22 cellular contexts compared by ENCODE assay signal in the genomic region with DNA sequence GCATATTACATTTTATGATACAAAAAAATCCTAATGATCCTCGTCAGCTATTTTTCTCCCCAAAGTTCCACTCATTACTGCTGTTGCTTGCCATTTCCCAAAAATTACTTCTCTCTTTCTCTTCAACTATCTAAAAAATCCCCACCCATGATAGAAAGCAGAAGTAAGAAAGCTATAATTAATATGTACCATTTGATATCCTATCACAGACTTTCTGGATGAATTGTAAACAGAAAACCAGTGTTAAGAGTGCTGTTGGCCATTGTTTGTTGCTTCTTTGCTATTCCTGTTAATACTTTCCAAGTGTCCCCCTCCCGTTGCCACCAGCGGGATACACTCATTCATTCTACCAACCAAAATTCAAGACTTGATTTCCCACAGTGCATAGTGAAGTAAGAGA.
"Had no signal": no experiment of that assay in that cellular context is flagged by ENCODE, and none has a peak within 500 bp of the region (broad histone marks: within the 10 kb centered on the region; RNA-seq: fewer than 3 reads in every experiment).

No MANE protein-coding gene starts in this region.

- ATAC-seq: effector memory CD8-positive, alpha-beta T cell; gastrocnemius medialis; left lung; lower lobe of right lung; right cardiac atrium had no signal

- H3K36me3 Mint-ChIP-seq: activated CD4-positive, alpha-beta memory T cell treated with anti-CD3 and anti-CD28 coated beads for 36 hours; activated naive CD8-positive, alpha-beta T cell treated with anti-CD3 and anti-CD28 coated beads for 36 hours; brain; natural killer cell treated with Interleukin-12 subunit alpha and Interleukin-12 subunit beta and Interleukin-15 and Interleukin-18, amount 100 ng/mL, for 72 hours had no signal

- H3K27me3 Mint-ChIP-seq: brain had no signal

- H3K27ac Mint-ChIP-seq: activated CD4-positive, alpha-beta memory T cell treated with anti-CD3 and anti-CD28 coated beads for 36 hours; activated naive CD4-positive, alpha-beta T cell treated with anti-CD3 and anti-CD28 coated beads for 36 hours; activated naive CD8-positive, alpha-beta T cell treated with anti-CD3 and anti-CD28 coated beads for 36 hours; activated T-helper 1 cell treated with anti-CD3 and anti-CD28 coated beads, Interleukin-12 subunit alpha, Interleukin-12 subunit beta, Interleukin-2, Interleukin-4 antibody, amounts not matched to agents 30 ng/mL and 10 ng/mL and 1 ng/mL, durations not matched to agents 14 hours and 24 hours and 36 hours; brain; effector memory CD8-positive, alpha-beta T cell; natural killer cell treated with Interleukin-12 subunit alpha and Interleukin-12 subunit beta and Interleukin-15 and Interleukin-18, amount 100 ng/mL, for 72 hours had no signal

- H3K9me3 Mint-ChIP-seq: activated CD4-positive, alpha-beta memory T cell treated with anti-CD3 and anti-CD28 coated beads for 36 hours; activated naive CD4-positive, alpha-beta T cell treated with anti-CD3 and anti-CD28 coated beads for 36 hours; activated naive CD8-positive, alpha-beta T cell treated with anti-CD3 and anti-CD28 coated beads for 36 hours; activated T-helper 1 cell treated with anti-CD3 and anti-CD28 coated beads, Interleukin-12 subunit alpha, Interleukin-12 subunit beta, Interleukin-2, Interleukin-4 antibody, amounts not matched to agents 30 ng/mL and 10 ng/mL and 1 ng/mL, durations not matched to agents 14 hours and 24 hours and 36 hours; brain; effector memory CD8-positive, alpha-beta T cell; natural killer cell treated with Interleukin-12 subunit alpha and Interleukin-12 subunit beta and Interleukin-15 and Interleukin-18, amount 100 ng/mL, for 72 hours had no signal

- H3K4me3 ChIP-seq: ascending aorta, gastrocnemius medialis, left lung, lower lobe of right lung, thoracic aorta had no signal

- H3K4me3 Mint-ChIP-seq: activated CD4-positive, alpha-beta memory T cell treated with anti-CD3 and anti-CD28 coated beads for 36 hours; activated naive CD4-positive, alpha-beta T cell treated with anti-CD3 and anti-CD28 coated beads for 36 hours; activated naive CD8-positive, alpha-beta T cell treated with anti-CD3 and anti-CD28 coated beads for 36 hours; activated T-helper 1 cell treated with anti-CD3 and anti-CD28 coated beads, Interleukin-12 subunit alpha, Interleukin-12 subunit beta, Interleukin-2, Interleukin-4 antibody, amounts not matched to agents 30 ng/mL and 10 ng/mL and 1 ng/mL, durations not matched to agents 14 hours and 24 hours and 36 hours; brain; effector memory CD8-positive, alpha-beta T cell; natural killer cell treated with Interleukin-12 subunit alpha and Interleukin-12 subunit beta and Interleukin-15 and Interleukin-18, amount 100 ng/mL, for 72 hours had no signal

- H3K4me1 Mint-ChIP-seq: brain had no signal

- DNase-seq: activated CD4-positive, CD25-positive, alpha-beta regulatory T cell; activated CD8-positive, alpha-beta memory T cell treated with anti-CD3 and anti-CD28 coated beads, Interleukin-2, amount 50 U/mL, for 4 hours; activated effector memory CD4-positive, alpha-beta T cell treated with anti-CD3 and anti-CD28 coated beads, Interleukin-2, amount 50 U/mL, for 16 hours; activated T-cell treated with anti-CD3 and anti-CD28 coated beads, Interleukin-2, amount 50 U/mL, for 1 hour; cortex of kidney; effector memory CD8-positive, alpha-beta T cell; erythroblast; gastrocnemius medialis; glutamatergic neuron; left lung; lower lobe of right lung; mesendoderm; right cardiac atrium; T-helper 9 cell had no signal
